In the genomic region with DNA sequence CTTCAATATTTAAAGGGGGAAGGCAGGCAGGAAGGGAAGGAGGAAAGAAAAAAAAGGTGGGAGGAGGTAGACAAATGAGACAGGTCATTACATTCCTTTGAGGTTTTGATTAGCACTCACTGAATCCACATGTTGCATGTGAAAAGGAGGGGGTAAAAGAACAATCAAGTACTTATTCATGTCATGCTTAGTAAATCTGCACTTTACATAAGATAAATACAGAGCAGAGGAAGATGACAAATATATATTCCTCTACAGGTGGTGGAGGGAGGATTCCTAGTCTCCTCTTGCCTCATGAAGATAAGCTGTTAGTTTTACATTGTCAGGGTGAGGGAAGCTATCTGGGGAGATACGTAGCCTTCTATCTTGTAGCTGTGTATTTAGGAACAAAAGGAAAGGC, we compare ENCODE assay signal across 29 cellular contexts.
"Had no signal": no experiment of that assay in that cellular context is flagged by ENCODE, and none has a peak within 500 bp of the region (broad histone marks: within the 10 kb centered on the region; RNA-seq: fewer than 3 reads in every experiment).

No MANE protein-coding gene starts in this region.

- H3K9ac ChIP-seq: parathyroid adenoma had no signal

- H3K9me3 ChIP-seq: colonic mucosa, esophagus muscularis mucosa, gastrocnemius medialis, left lung, stomach, suprapubic skin, uterus had no signal

- H3K4me3 Mint-ChIP-seq: activated B cell treated with CpG ODN at 0.5 μM for 24 hours; activated CD4-positive, alpha-beta memory T cell treated with anti-CD3 and anti-CD28 coated beads for 36 hours; activated naive CD8-positive, alpha-beta T cell treated with anti-CD3 and anti-CD28 coated beads for 36 hours; central memory CD8-positive, alpha-beta T cell; effector memory CD8-positive, alpha-beta T cell; nephron; stimulated activated memory B cell treated with anti-CD40 and anti-IgM and Interleukin-4, amounts not matched to agents 10 μg/mL and 1 μg/mL and 100 μg/mL, for 72 hours; T-helper 1 cell treated with Interleukin-12 subunit alpha and Interleukin-12 subunit beta and Interleukin-4 antibody, amounts not matched to agents 30 μg/mL and 1 μg/mL, for 36 hours had no signal

- H3K27ac Mint-ChIP-seq: activated B cell treated with CpG ODN at 0.5 μM for 24 hours; activated CD4-positive, alpha-beta memory T cell treated with anti-CD3 and anti-CD28 coated beads for 36 hours; activated naive CD8-positive, alpha-beta T cell treated with anti-CD3 and anti-CD28 coated beads for 36 hours; effector memory CD8-positive, alpha-beta T cell; stimulated activated memory B cell treated with anti-CD40 and anti-IgM and Interleukin-4, amounts not matched to agents 10 μg/mL and 1 μg/mL and 100 μg/mL, for 72 hours; T-helper 1 cell treated with Interleukin-12 subunit alpha and Interleukin-12 subunit beta and Interleukin-4 antibody, amounts not matched to agents 30 μg/mL and 1 μg/mL, for 36 hours had no signal

- FAIRE-seq: astrocyte, keratinocyte, small intestine had no signal

- DNase-seq: activated B cell treated with CpG ODN at 0.5 μM for 24 hours; activated CD4-positive, alpha-beta memory T cell treated with anti-CD3 and anti-CD28 coated beads for 36 hours; activated CD4-positive, alpha-beta T cell treated with anti-CD3 and anti-CD28 coated beads for 4 hours; activated naive CD4-positive, alpha-beta T cell treated with Interleukin-2 at 50 U/mL for 16 hours; activated naive CD8-positive, alpha-beta T cell treated with anti-CD3 and anti-CD28 coated beads for 36 hours; activated T-cell treated with anti-CD3 and anti-CD28 coated beads, Interleukin-2, amount 50 U/mL, for 48 hours; colonic mucosa; dorsolateral prefrontal cortex; effector memory CD8-positive, alpha-beta T cell; gastrocnemius medialis; hypothalamus; left lung; nucleus accumbens; small intestine; stimulated activated CD4-positive, alpha-beta T cell treated with anti-CD3 and anti-CD28 coated beads, Interleukin-2, amount 100 ng/mL, for 24 hours; stomach; T1000; trophoblast cell; uterus had no signal

- H3K36me3 Mint-ChIP-seq: activated CD4-positive, alpha-beta memory T cell treated with anti-CD3 and anti-CD28 coated beads for 36 hours; activated naive CD8-positive, alpha-beta T cell treated with anti-CD3 and anti-CD28 coated beads for 36 hours; stimulated activated memory B cell treated with anti-CD40 and anti-IgM and Interleukin-4, amounts not matched to agents 10 μg/mL and 1 μg/mL and 100 μg/mL, for 72 hours had no signal

- H3K4me3 ChIP-seq: colonic mucosa, dorsolateral prefrontal cortex, esophagus muscularis mucosa, gastrocnemius medialis, left lung, lung, stomach, suprapubic skin, uterus had no signal

- H3K4me1 ChIP-seq: colonic mucosa, esophagus muscularis mucosa, gastrocnemius medialis, left lung, parathyroid adenoma, suprapubic skin, uterus had no signal

- H3K36me3 ChIP-seq: colonic mucosa, esophagus muscularis mucosa, gastrocnemius medialis, left lung, stomach, suprapubic skin, uterus had no signal

- H2AFZ ChIP-seq: parathyroid adenoma had no signal

- H3K9me3 Mint-ChIP-seq: nephron had no signal

- H3K27me3 ChIP-seq: colonic mucosa, dorsolateral prefrontal cortex, esophagus muscularis mucosa, gastrocnemius medialis, left lung, stomach, suprapubic skin, uterus had no signal

- H3K79me2 ChIP-seq: parathyroid adenoma had no signal

- H3K4me1 Mint-ChIP-seq: activated B cell treated with CpG ODN at 0.5 μM for 24 hours; activated naive CD8-positive, alpha-beta T cell treated with anti-CD3 and anti-CD28 coated beads for 36 hours; central memory CD8-positive, alpha-beta T cell; stimulated activated memory B cell treated with anti-CD40 and anti-IgM and Interleukin-4, amounts not matched to agents 10 μg/mL and 1 μg/mL and 100 μg/mL, for 72 hours had no signal

- H3K27ac ChIP-seq: colonic mucosa, dorsolateral prefrontal cortex, esophagus muscularis mucosa, gastrocnemius medialis, left lung, parathyroid adenoma, stomach, suprapubic skin, uterus had no signal

- H3K27me3 Mint-ChIP-seq: activated B cell treated with CpG ODN at 0.5 μM for 24 hours; activated CD4-positive, alpha-beta memory T cell treated with anti-CD3 and anti-CD28 coated beads for 36 hours; activated naive CD8-positive, alpha-beta T cell treated with anti-CD3 and anti-CD28 coated beads for 36 hours; central memory CD8-positive, alpha-beta T cell; effector memory CD8-positive, alpha-beta T cell; stimulated activated memory B cell treated with anti-CD40 and anti-IgM and Interleukin-4, amounts not matched to agents 10 μg/mL and 1 μg/mL and 100 μg/mL, for 72 hours had no signal
